ENCODE assay signal across 17 cellular contexts in genomic region chr2:6554403-6554802, GRCh38.
DNase-seq lines count a peak whose midpoint lies in the region; ATAC-seq and TF ChIP-seq lines count a peak whose summit lies in the region.
"Had no signal": no experiment of that assay in that cellular context is flagged by ENCODE, and none has a peak within 500 bp of the region (broad histone marks: within the 10 kb centered on the region; RNA-seq: fewer than 3 reads in every experiment).

No MANE protein-coding gene starts in this region.

- DNase-seq in NCI-H748 (lab: John Stamatoyannopoulos, UW; ENCODE audit: unreplicated experiment) (peak; percentile 32), NCI-H748 treated with DMSO at 0.1 percent for 48 hours (lab: John Stamatoyannopoulos, UW) (no peak), NCI-H187 (lab: John Stamatoyannopoulos, UW) (peak; percentile 55 to 77), NCI-H510A treated with DMSO at 0.1 percent for 48 hours (lab: John Stamatoyannopoulos, UW) (peak; percentile 6), foreskin keratinocyte (no peak), G401 (ENCODE audit: low spot score) (no peak), NCI-H2227 (lab: John Stamatoyannopoulos, UW; ENCODE audit: unreplicated experiment) (no peak)
- DNase-seq: C1 segment of cervical spinal cord, EL, HFFc6, KG1, NCI-H1417 treated with DMSO at 0.1 percent for 48 hours, NCI-H526 treated with DMSO at 0.1 percent for 48 hours, PC-9, SJCRH30, SW 1271 had no signal

- no peak for TF ChIP-seq CTCF in foreskin keratinocyte (conservative IDR thresholded peaks at IDR 0.05)

- peaks cover 9% of the 10 kb centered on the region for H3K4me1 ChIP-seq in foreskin keratinocyte

- H3K27ac ChIP-seq in foreskin keratinocyte = no peak overlapping the region
- H3K27ac ChIP-seq: PC-9, SJCRH30 had no signal

- in situ Hi-C loops in G401 (cut with HindIII; ENCODE audit: low sequenced_read_pairs) = no loop called here

- no peaks in the 10 kb centered on the region for H3K27me3 ChIP-seq in foreskin keratinocyte
- H3K27me3 ChIP-seq: SJCRH30 had no signal

- ATAC-seq in foreskin keratinocyte = no peak
- ATAC-seq: HepG2 had no signal

Comparison
In these comparisons a context has a peak if more than half of its experiments do, and no peak if none do; other contexts are left out.
1. DNase-seq: peak in NCI-H748 (single experiment), NCI-H187 (2 of 2) and NCI-H510A treated with DMSO at 0.1 percent for 48 hours (single experiment); none in NCI-H748 treated with DMSO at 0.1 percent for 48 hours (single experiment), foreskin keratinocyte (0 of 2), G401 (single experiment) and NCI-H2227 (single experiment).